In the genomic region with DNA sequence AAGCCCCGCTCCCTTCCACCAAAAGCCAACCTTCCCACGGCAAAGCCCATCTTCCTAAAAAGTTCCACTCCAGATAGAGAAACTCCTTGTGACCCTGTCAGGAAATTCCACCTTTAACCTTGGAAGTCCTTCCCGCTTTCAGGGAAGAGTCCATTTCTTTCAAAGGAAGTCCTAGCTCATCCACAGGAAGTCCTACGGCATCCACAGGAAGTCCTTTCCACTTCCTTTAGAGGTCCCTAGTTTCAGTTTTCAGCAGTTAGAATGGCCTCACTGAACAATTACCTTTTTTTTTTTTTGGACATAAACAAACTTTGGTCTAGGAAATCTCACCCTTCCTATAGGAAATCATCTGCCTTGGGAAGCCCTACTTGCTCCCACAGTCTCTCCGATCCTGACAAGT, we compare ENCODE assay signal across 1 cellular context.
TF ChIP-seq lines count a peak whose summit lies in the region.

No MANE protein-coding gene starts in this region.

TF ChIP-seq in endothelial cell of umbilical vein, 7 proteins besides CTCF, POLR2A, EP300 and RAD21:
- no peak for TF ChIP-seq GATA2 (IDR thresholded peaks at IDR 0.05; ENCODE audit: insufficient read depth, insufficient read length, low read depth, low read length)
- TF ChIP-seq MYC (IDR thresholded peaks at IDR 0.05; ENCODE audit: low read depth, low read length) = no peak
- TF ChIP-seq FOS (IDR thresholded peaks at IDR 0.05; ENCODE audit: borderline replicate concordance, insufficient read depth, low read length) = no peak
- TF ChIP-seq, protein P1, sequence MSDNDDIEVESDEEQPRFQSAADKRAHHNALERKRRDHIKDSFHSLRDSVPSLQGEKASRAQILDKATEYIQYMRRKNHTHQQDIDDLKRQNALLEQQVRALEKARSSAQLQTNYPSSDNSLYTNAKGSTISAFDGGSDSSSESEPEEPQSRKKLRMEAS (IDR thresholded peaks at IDR 0.05; ENCODE audit: insufficient read depth, insufficient read length) = no peak
- no peak for TF ChIP-seq POLR2AphosphoS5 (IDR thresholded peaks at IDR 0.05; ENCODE audit: insufficient read depth, low read depth, low read length)
- no peak for TF ChIP-seq EZH2 (IDR thresholded peaks at IDR 0.05; ENCODE audit: borderline replicate concordance, low read depth, low read length, severe bottlenecking)
- no peak for TF ChIP-seq JUN (IDR thresholded peaks at IDR 0.05; ENCODE audit: borderline replicate concordance, insufficient read depth, insufficient read length, low read depth)
